Comparison of ENCODE assay signal across 1 cellular context in the genomic region with DNA sequence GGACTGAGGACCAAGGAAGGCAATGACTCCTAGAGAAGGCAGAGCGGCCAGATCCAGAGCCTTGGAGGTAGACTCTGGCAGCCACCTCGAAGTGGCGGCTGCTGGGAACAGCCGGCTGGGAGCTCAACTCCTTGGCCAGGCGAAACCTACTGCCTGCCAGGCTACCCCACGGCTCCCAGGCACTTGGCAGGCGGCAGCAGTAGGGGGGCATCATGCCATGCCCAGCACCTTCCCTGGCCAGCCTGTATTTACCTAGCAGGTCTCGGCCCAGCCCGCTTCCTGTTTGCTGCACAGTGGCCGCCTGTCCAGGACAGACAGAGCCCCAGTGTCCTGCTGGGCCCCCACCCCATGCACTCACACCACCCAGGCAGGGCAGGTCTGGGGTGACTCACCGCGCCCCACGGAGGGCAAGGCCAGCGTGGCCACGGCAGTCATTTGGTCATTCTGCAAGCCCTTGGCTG.
TF ChIP-seq lines count a peak whose summit lies in the region.

No MANE protein-coding gene starts in this region.

TF ChIP-seq in HepG2, 621 proteins besides CTCF, POLR2A, EP300 and RAD21 (continued from another document and continues in another):
- TF ChIP-seq, protein P1, sequence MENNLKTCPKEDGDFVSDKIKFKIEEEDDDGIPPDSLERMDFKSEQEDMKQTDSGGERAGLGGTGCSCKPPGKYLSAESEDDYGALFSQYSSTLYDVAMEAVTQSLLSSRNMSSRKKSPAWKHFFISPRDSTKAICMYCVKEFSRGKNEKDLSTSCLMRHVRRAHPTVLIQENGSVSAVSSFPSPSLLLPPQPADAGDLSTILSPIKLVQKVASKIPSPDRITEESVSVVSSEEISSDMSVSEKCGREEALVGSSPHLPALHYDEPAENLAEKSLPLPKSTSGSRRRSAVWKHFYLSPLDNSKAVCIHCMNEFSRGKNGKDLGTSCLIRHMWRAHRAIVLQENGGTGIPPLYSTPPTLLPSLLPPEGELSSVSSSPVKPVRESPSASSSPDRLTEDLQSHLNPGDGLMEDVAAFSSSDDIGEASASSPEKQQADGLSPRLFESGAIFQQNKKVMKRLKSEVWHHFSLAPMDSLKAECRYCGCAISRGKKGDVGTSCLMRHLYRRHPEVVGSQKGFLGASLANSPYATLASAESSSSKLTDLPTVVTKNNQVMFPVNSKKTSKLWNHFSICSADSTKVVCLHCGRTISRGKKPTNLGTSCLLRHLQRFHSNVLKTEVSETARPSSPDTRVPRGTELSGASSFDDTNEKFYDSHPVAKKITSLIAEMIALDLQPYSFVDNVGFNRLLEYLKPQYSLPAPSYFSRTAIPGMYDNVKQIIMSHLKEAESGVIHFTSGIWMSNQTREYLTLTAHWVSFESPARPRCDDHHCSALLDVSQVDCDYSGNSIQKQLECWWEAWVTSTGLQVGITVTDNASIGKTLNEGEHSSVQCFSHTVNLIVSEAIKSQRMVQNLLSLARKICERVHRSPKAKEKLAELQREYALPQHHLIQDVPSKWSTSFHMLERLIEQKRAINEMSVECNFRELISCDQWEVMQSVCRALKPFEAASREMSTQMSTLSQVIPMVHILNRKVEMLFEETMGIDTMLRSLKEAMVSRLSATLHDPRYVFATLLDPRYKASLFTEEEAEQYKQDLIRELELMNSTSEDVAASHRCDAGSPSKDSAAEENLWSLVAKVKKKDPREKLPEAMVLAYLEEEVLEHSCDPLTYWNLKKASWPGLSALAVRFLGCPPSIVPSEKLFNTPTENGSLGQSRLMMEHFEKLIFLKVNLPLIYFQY (CRISPR knock-in tag; IDR thresholded peaks at IDR 0.05; ENCODE audit: borderline replicate concordance), result peak; percentile 31; the same call in 1 of the 2 replicates
- TF ChIP-seq ETV5 (CRISPR knock-in tag; IDR thresholded peaks at IDR 0.05; ENCODE audit: borderline replicate concordance) (peak; percentile 90), ZFP1 (CRISPR knock-in tag; IDR thresholded peaks at IDR 0.05) (0 out of 2 replicates have a peak, but pooled peaks have one; percentile 28), ZNF383 (CRISPR knock-in tag; IDR thresholded peaks at IDR 0.05; ENCODE audit: borderline replicate concordance) (no peak), TBX3 (IDR thresholded peaks at IDR 0.05; ENCODE audit: borderline replicate concordance) (no peak), ZNF788 (CRISPR knock-in tag; IDR thresholded peaks at IDR 0.05; ENCODE audit: borderline replicate concordance) (peak; percentile 48; the same call in 1 of the 2 replicates), HES4 (CRISPR knock-in tag; IDR thresholded peaks at IDR 0.05; ENCODE audit: borderline replicate concordance) (peak; percentile 27; the same call in 1 of the 2 replicates), SKI (IDR thresholded peaks at IDR 0.05; ENCODE audit: partially characterized antibody) (peak; percentile 71), GABPB1 (CRISPR knock-in tag; IDR thresholded peaks at IDR 0.05) (peak; percentile 70; the same call in 1 of the 2 replicates), NR3C1 (CRISPR knock-in tag; IDR thresholded peaks at IDR 0.05) (no peak), CHD4 (IDR thresholded peaks at IDR 0.05; ENCODE audit: borderline replicate concordance, low read length) (no peak), ZNF749 (CRISPR knock-in tag; IDR thresholded peaks at IDR 0.05; ENCODE audit: borderline replicate concordance) (no peak), SMYD3 (CRISPR knock-in tag; IDR thresholded peaks at IDR 0.05) (no peak), ZNF556 (CRISPR knock-in tag; IDR thresholded peaks at IDR 0.05; ENCODE audit: borderline replicate concordance) (no peak), SALL1 (CRISPR knock-in tag; IDR thresholded peaks at IDR 0.05) (peak; percentile 59; the same call in 1 of the 2 replicates), SP1 (IDR thresholded peaks at IDR 0.05) (no peak), SP1 (CRISPR knock-in tag; IDR thresholded peaks at IDR 0.05) (no peak), ZMYM2 (CRISPR knock-in tag; IDR thresholded peaks at IDR 0.05) (no peak), ZNF558 (CRISPR knock-in tag; IDR thresholded peaks at IDR 0.05; ENCODE audit: borderline replicate concordance) (no peak), AGO1 (IDR thresholded peaks at IDR 0.05; ENCODE audit: low read depth, low read length, poor library complexity, severe bottlenecking) (peak; percentile 56), TP53 (CRISPR knock-in tag; conservative IDR thresholded peaks at IDR 0.05) (no peak), ZMAT3 (CRISPR knock-in tag; conservative IDR thresholded peaks at IDR 0.05) (peak; percentile 70; the same call in 1 of the 2 replicates)
- TF ChIP-seq, protein P2, sequence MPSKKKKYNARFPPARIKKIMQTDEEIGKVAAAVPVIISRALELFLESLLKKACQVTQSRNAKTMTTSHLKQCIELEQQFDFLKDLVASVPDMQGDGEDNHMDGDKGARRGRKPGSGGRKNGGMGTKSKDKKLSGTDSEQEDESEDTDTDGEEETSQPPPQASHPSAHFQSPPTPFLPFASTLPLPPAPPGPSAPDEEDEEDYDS (CRISPR knock-in tag; IDR thresholded peaks at IDR 0.05), result no peak
- TF ChIP-seq, protein P3, sequence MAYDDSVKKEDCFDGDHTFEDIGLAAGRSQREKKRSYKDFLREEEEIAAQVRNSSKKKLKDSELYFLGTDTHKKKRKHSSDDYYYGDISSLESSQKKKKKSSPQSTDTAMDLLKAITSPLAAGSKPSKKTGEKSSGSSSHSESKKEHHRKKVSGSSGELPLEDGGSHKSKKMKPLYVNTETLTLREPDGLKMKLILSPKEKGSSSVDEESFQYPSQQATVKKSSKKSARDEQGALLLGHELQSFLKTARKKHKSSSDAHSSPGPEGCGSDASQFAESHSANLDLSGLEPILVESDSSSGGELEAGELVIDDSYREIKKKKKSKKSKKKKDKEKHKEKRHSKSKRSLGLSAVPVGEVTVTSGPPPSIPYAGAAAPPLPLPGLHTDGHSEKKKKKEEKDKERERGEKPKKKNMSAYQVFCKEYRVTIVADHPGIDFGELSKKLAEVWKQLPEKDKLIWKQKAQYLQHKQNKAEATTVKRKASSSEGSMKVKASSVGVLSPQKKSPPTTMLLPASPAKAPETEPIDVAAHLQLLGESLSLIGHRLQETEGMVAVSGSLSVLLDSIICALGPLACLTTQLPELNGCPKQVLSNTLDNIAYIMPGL (CRISPR knock-in tag; IDR thresholded peaks at IDR 0.05; ENCODE audit: borderline replicate concordance in 1 of 2, low read depth in 1 of 2), result 0 out of 4 replicates have a peak, but pooled peaks of 1 of the 2 experiments have one; percentile 35
- TF ChIP-seq, protein P4, sequence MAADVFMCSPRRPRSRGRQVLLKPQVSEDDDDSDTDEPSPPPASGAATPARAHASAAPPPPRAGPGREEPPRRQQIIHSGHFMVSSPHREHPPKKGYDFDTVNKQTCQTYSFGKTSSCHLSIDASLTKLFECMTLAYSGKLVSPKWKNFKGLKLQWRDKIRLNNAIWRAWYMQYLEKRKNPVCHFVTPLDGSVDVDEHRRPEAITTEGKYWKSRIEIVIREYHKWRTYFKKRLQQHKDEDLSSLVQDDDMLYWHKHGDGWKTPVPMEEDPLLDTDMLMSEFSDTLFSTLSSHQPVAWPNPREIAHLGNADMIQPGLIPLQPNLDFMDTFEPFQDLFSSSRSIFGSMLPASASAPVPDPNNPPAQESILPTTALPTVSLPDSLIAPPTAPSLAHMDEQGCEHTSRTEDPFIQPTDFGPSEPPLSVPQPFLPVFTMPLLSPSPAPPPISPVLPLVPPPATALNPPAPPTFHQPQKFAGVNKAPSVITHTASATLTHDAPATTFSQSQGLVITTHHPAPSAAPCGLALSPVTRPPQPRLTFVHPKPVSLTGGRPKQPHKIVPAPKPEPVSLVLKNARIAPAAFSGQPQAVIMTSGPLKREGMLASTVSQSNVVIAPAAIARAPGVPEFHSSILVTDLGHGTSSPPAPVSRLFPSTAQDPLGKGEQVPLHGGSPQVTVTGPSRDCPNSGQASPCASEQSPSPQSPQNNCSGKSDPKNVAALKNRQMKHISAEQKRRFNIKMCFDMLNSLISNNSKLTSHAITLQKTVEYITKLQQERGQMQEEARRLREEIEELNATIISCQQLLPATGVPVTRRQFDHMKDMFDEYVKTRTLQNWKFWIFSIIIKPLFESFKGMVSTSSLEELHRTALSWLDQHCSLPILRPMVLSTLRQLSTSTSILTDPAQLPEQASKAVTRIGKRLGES (CRISPR knock-in tag; IDR thresholded peaks at IDR 0.05; ENCODE audit: borderline replicate concordance), result no peak
- TF ChIP-seq, protein P5, sequence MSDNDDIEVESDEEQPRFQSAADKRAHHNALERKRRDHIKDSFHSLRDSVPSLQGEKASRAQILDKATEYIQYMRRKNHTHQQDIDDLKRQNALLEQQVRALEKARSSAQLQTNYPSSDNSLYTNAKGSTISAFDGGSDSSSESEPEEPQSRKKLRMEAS (IDR thresholded peaks at IDR 0.05), result 0 out of 2 replicates have a peak, but pooled peaks have one; percentile 29
- TF ChIP-seq, protein P6, sequence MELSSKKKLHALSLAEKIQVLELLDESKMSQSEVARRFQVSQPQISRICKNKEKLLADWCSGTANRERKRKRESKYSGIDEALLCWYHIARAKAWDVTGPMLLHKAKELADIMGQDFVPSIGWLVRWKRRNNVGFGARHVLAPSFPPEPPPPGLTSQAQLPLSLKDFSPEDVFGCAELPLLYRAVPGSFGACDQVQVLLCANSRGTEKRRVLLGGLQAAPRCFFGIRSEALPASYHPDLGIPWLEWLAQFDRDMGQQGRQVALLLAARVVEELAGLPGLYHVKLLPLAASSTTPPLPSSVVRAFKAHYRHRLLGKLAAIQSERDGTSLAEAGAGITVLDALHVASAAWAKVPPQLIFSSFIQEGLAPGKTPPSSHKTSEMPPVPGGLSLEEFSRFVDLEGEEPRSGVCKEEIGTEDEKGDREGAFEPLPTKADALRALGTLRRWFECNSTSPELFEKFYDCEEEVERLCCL (CRISPR knock-in tag; IDR thresholded peaks at IDR 0.05; ENCODE audit: borderline replicate concordance), result no peak
- TF ChIP-seq, protein P7, sequence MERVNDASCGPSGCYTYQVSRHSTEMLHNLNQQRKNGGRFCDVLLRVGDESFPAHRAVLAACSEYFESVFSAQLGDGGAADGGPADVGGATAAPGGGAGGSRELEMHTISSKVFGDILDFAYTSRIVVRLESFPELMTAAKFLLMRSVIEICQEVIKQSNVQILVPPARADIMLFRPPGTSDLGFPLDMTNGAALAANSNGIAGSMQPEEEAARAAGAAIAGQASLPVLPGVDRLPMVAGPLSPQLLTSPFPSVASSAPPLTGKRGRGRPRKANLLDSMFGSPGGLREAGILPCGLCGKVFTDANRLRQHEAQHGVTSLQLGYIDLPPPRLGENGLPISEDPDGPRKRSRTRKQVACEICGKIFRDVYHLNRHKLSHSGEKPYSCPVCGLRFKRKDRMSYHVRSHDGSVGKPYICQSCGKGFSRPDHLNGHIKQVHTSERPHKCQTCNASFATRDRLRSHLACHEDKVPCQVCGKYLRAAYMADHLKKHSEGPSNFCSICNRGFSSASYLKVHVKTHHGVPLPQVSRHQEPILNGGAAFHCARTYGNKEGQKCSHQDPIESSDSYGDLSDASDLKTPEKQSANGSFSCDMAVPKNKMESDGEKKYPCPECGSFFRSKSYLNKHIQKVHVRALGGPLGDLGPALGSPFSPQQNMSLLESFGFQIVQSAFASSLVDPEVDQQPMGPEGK (CRISPR knock-in tag; IDR thresholded peaks at IDR 0.05), result peak; percentile 99
- TF ChIP-seq, protein P8, sequence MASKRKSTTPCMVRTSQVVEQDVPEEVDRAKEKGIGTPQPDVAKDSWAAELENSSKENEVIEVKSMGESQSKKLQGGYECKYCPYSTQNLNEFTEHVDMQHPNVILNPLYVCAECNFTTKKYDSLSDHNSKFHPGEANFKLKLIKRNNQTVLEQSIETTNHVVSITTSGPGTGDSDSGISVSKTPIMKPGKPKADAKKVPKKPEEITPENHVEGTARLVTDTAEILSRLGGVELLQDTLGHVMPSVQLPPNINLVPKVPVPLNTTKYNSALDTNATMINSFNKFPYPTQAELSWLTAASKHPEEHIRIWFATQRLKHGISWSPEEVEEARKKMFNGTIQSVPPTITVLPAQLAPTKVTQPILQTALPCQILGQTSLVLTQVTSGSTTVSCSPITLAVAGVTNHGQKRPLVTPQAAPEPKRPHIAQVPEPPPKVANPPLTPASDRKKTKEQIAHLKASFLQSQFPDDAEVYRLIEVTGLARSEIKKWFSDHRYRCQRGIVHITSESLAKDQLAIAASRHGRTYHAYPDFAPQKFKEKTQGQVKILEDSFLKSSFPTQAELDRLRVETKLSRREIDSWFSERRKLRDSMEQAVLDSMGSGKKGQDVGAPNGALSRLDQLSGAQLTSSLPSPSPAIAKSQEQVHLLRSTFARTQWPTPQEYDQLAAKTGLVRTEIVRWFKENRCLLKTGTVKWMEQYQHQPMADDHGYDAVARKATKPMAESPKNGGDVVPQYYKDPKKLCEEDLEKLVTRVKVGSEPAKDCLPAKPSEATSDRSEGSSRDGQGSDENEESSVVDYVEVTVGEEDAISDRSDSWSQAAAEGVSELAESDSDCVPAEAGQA (IDR thresholded peaks at IDR 0.05; ENCODE audit: low read depth), result peak; percentile 30; the same call in 1 of the 2 replicates
- TF ChIP-seq, protein P8 (CRISPR knock-in tag; IDR thresholded peaks at IDR 0.05; ENCODE audit: borderline replicate concordance), result no peak
